19 cellular contexts compared by ENCODE assay signal in the genomic region with DNA sequence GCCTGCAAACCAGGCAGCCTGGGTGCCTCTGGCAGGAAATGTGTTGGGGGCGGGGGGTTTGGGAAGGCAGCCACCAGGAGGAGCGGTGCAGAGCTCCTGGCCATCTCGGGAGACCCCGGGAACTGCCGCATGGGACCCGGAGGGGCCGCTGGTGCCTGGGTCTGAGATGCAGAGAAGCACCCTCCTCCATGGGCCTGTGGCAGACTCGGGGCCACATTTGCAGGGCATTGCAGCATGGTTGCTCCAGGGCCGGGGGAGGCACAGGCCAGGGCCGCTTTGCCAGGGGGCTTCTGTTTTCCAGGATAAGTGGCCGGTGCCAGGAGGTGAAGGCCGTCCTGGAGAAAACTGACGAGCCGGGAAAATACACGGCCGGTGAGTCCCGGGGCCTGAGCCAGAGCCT. TPM values are rescaled to one million over a fixed set of nuclear protein-coding genes. Genes with fewer than 3 reads are reported as not detected.
"Had no signal": no experiment of that assay in that cellular context is flagged by ENCODE, and none has a peak within 500 bp of the region (broad histone marks: within the 10 kb centered on the region; RNA-seq: fewer than 3 reads in every experiment).

No MANE protein-coding gene starts in this region.

- H3K27me3 ChIP-seq: ovary, thyroid gland had no signal

- DNase-seq: activated CD4-positive, alpha-beta T cell treated with anti-CD3 and anti-CD28 coated beads, Interleukin-2, amount 10 ng/mL, durations not matched to agents 7 days and 5 days; activated naive CD8-positive, alpha-beta T cell treated with anti-CD3 and anti-CD28 coated beads, Interleukin-2, amount 10 ng/mL, durations not matched to agents 7 days and 5 days; activated T-cell treated with anti-CD3 and anti-CD28 coated beads, Interleukin-2, amount 50 U/mL, for 4 hours; anterior cingulate cortex; esophagus squamous epithelium; foreskin fibroblast; glutamatergic neuron; left colon; stimulated activated CD4-positive, alpha-beta T cell treated with anti-CD3 and anti-CD28 coated beads, Interleukin-15, amount 100 ng/mL, for 24 hours; stimulated activated CD4-positive, alpha-beta T cell treated with anti-CD3 and anti-CD28 coated beads, Interleukin-4, amount 100 ng/mL, for 24 hours; thyroid gland had no signal

- H3K27ac ChIP-seq: breast epithelium, dorsolateral prefrontal cortex, esophagus squamous epithelium, ovary, SK-N-MC, thyroid gland had no signal

- H3K9me3 ChIP-seq: breast epithelium, esophagus squamous epithelium, ovary, thyroid gland had no signal

- H3K36me3 ChIP-seq: breast epithelium, esophagus squamous epithelium, ovary, thyroid gland had no signal

- H3K4me3 Mint-ChIP-seq: activated CD4-positive, alpha-beta T cell treated with anti-CD3 and anti-CD28 coated beads, Interleukin-2, amount 10 ng/mL, durations not matched to agents 7 days and 5 days; activated naive CD8-positive, alpha-beta T cell treated with anti-CD3 and anti-CD28 coated beads, Interleukin-2, amount 10 ng/mL, durations not matched to agents 7 days and 5 days; activated T-cell treated with anti-CD3 and anti-CD28 coated beads, Interleukin-2, amount 50 U/mL, for 4 hours; nephron had no signal

- H3K4me3 ChIP-seq: breast epithelium, dorsolateral prefrontal cortex, esophagus squamous epithelium, ovary, SK-N-MC, thyroid gland had no signal

- H3K4me1 Mint-ChIP-seq: activated CD4-positive, alpha-beta T cell treated with anti-CD3 and anti-CD28 coated beads, Interleukin-2, amount 10 ng/mL, durations not matched to agents 7 days and 5 days; activated naive CD8-positive, alpha-beta T cell treated with anti-CD3 and anti-CD28 coated beads, Interleukin-2, amount 10 ng/mL, durations not matched to agents 7 days and 5 days; nephron had no signal

- H3K36me3 Mint-ChIP-seq: activated naive CD8-positive, alpha-beta T cell treated with anti-CD3 and anti-CD28 coated beads, Interleukin-2, amount 10 ng/mL, durations not matched to agents 7 days and 5 days had no signal

- H3K4me1 ChIP-seq: breast epithelium, esophagus squamous epithelium, thyroid gland had no signal

- H3K9me3 Mint-ChIP-seq: activated CD4-positive, alpha-beta T cell treated with anti-CD3 and anti-CD28 coated beads, Interleukin-2, amount 10 ng/mL, durations not matched to agents 7 days and 5 days; activated naive CD8-positive, alpha-beta T cell treated with anti-CD3 and anti-CD28 coated beads, Interleukin-2, amount 10 ng/mL, durations not matched to agents 7 days and 5 days; activated T-cell treated with anti-CD3 and anti-CD28 coated beads, Interleukin-2, amount 50 U/mL, for 4 hours; nephron had no signal

- ATAC-seq: activated T-cell treated with anti-CD3 and anti-CD28 coated beads, Interleukin-2, amount 50 U/mL, for 4 hours; left colon had no signal

- H3K27ac Mint-ChIP-seq: activated CD4-positive, alpha-beta T cell treated with anti-CD3 and anti-CD28 coated beads, Interleukin-2, amount 10 ng/mL, durations not matched to agents 7 days and 5 days; activated naive CD8-positive, alpha-beta T cell treated with anti-CD3 and anti-CD28 coated beads, Interleukin-2, amount 10 ng/mL, durations not matched to agents 7 days and 5 days; nephron had no signal

RNA-seq across cellular contexts. Expression of a gene that starts 1.7 kb away (rescaled TPM):
- total RNA-seq: activated CD4-positive, alpha-beta T cell treated with anti-CD3 and anti-CD28 coated beads, Interleukin-2, amount 10 ng/mL, durations not matched to agents 7 days and 5 days; activated naive CD8-positive, alpha-beta T cell treated with anti-CD3 and anti-CD28 coated beads, Interleukin-2, amount 10 ng/mL, durations not matched to agents 7 days and 5 days; activated T-cell treated with anti-CD3 and anti-CD28 coated beads, Interleukin-2, amount 50 U/mL, for 4 hours; breast epithelium; cerebellum; esophagus squamous epithelium; left colon; mucosa of gallbladder; T-helper 1 cell treated with Interleukin-12 subunit alpha and Interleukin-12 subunit beta and Interleukin-4 antibody, amounts not matched to agents 30 ng/mL and 1 ng/mL, for 36 hours; thyroid gland had no signal
- polyA plus RNA-seq: ovary had no signal

RNA-seq across cellular contexts. Expression of a gene that starts 23.0 kb away (rescaled TPM):
- total RNA-seq: activated CD4-positive, alpha-beta T cell treated with anti-CD3 and anti-CD28 coated beads, Interleukin-2, amount 10 ng/mL, durations not matched to agents 7 days and 5 days; activated naive CD8-positive, alpha-beta T cell treated with anti-CD3 and anti-CD28 coated beads, Interleukin-2, amount 10 ng/mL, durations not matched to agents 7 days and 5 days; activated T-cell treated with anti-CD3 and anti-CD28 coated beads, Interleukin-2, amount 50 U/mL, for 4 hours; breast epithelium; cerebellum; esophagus squamous epithelium; left colon; mucosa of gallbladder; T-helper 1 cell treated with Interleukin-12 subunit alpha and Interleukin-12 subunit beta and Interleukin-4 antibody, amounts not matched to agents 30 ng/mL and 1 ng/mL, for 36 hours; thyroid gland had no signal
- polyA plus RNA-seq: ovary had no signal

RNA-seq across cellular contexts. Expression of a gene that starts 38.6 kb away (rescaled TPM):
- total RNA-seq: activated CD4-positive, alpha-beta T cell treated with anti-CD3 and anti-CD28 coated beads, Interleukin-2, amount 10 ng/mL, durations not matched to agents 7 days and 5 days; activated naive CD8-positive, alpha-beta T cell treated with anti-CD3 and anti-CD28 coated beads, Interleukin-2, amount 10 ng/mL, durations not matched to agents 7 days and 5 days; activated T-cell treated with anti-CD3 and anti-CD28 coated beads, Interleukin-2, amount 50 U/mL, for 4 hours; breast epithelium; cerebellum; dorsolateral prefrontal cortex; esophagus squamous epithelium; left colon; mucosa of gallbladder; T-helper 1 cell treated with Interleukin-12 subunit alpha and Interleukin-12 subunit beta and Interleukin-4 antibody, amounts not matched to agents 30 ng/mL and 1 ng/mL, for 36 hours; thyroid gland had no signal
